In the genomic region with DNA sequence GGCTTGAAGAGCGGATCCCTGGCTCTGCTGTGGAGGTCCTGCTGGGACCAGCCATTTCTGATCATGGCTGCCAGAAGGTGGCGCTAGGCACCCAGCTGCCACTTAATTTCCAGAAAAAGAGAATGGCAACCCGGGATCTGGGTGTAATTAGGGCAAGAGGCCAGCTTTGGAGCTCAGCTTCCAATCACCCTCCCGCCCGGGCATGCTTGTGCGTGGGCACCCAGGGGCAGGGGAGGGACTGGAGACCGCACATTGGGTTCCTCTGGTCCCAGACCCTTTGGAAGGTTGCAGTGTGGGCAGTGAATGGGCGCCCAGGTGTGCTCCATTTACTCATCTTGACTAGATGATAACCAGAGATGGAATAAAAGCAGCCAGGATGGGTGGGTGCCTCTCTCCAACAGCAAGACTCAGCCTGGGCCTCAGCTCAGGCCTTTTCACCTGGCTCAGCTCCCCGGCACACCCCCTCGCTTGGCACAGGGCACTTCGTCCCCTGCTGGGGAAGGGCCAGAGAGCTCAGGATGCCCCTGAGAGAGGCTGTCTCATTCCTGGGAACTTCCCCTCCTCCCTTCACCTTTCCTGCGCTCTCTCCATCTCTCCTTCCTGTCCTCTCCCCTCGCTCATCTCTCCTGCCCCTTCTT, we compare ENCODE assay signal across 8 cellular contexts. TPM values are rescaled to one million over a fixed set of nuclear protein-coding genes. Genes with fewer than 3 reads are reported as not detected.
A peak's percentile ranks its signal among the peaks of the same experiment; 100 is the strongest.
DNase-seq lines count a peak whose midpoint lies in the region; ATAC-seq lines count a peak whose summit lies in the region.

No MANE protein-coding gene starts in this region.

- H3K9me3 ChIP-seq in SJSA1 (replicated peaks) = no peaks in the 10 kb centered on the region

- no peak overlapping the region for H3K27ac ChIP-seq in SJSA1

- no peaks in the 10 kb centered on the region for H3K36me3 ChIP-seq in SJSA1

- ATAC-seq in left lobe of liver (peak; percentile 92), HG02870 (IDR thresholded peaks at IDR 0.05; ENCODE audit: unreplicated experiment) (no peak), HG03159 (IDR thresholded peaks at IDR 0.05; ENCODE audit: unreplicated experiment) (no peak)

- no peaks in the 10 kb centered on the region for H3K4me1 ChIP-seq in SJSA1 (replicated peaks)

- H3K27me3 ChIP-seq in SJSA1 (replicated peaks) = peaks cover 4% of the 10 kb centered on the region; the same call in 1 of the 2 replicates

- DNase-seq in EH (ENCODE audit: low read depth) = peak; percentile 70
- DNase-seq in HuH-7.5 (ENCODE audit: low spot score) = peak; percentile 75
- DNase-seq in SJSA1 (ENCODE audit: low read depth in 1 of 2, low spot score in 2 of 2) = peak; percentile 61
- DNase-seq in cerebellum (ENCODE audit: low spot score) = peak; percentile 73
- DNase-seq in left lobe of liver (ENCODE audit: low spot score) = peak; percentile 72
- peak; percentile 4 for DNase-seq in stimulated activated CD8-positive, alpha-beta memory T cell treated with anti-CD3 and anti-CD28 coated beads, Interleukin-7, amount 100 ng/mL, for 24 hours (ENCODE audit: low read depth)

- no peak overlapping the region for H3K4me3 ChIP-seq in SJSA1

RNA-seq across cellular contexts. Expression of gene FAM241B, which starts 14.7 kb away (rescaled TPM):
- 0.16 TPM in 1 of 2 replicates, not detected in the other for total RNA-seq in SJSA1 (2014; rRNA removed; shearing (Covaris generic))
- total RNA-seq in cerebellum (11.3 TPM), left lobe of liver (1.2 TPM)

Comparison
In these comparisons a context has a peak if more than half of its experiments do, and no peak if none do; other contexts are left out.
1. DNase-seq: peak in every context shown above with its lines; median percentile 75 in HuH-7.5; 73 in cerebellum; 72 in left lobe of liver; 70 in EH; 61 in SJSA1; 4 in stimulated activated CD8-positive, alpha-beta memory T cell treated with anti-CD3 and anti-CD28 coated beads, Interleukin-7, amount 100 ng/mL, for 24 hours.